In genomic region chr5:121105921-121106320, GRCh38 we compare ENCODE assay signal across 6 cellular contexts.
"Had no signal": no experiment of that assay in that cellular context is flagged by ENCODE, and none has a peak within 500 bp of the region (broad histone marks: within the 10 kb centered on the region; RNA-seq: fewer than 3 reads in every experiment).

No MANE protein-coding gene starts in this region.

- H3K4me3 ChIP-seq: GM23248 had no signal

- H3K4me2 ChIP-seq: KMS-11 had no signal

- H3K4me3 Mint-ChIP-seq: H9 had no signal

- H3K9ac ChIP-seq: GM23248, KMS-11 had no signal

- H2AFZ ChIP-seq: GM23248 had no signal

- DNase-seq: GM23248, H9, HCEC 1CT, IMR-90, KBM-7 had no signal

- H3K27ac ChIP-seq: GM23248, KMS-11 had no signal
